30 cellular contexts compared by ENCODE assay signal in genomic region chr6:116676021-116676420, GRCh38.
"Had no signal": no experiment of that assay in that cellular context is flagged by ENCODE, and none has a peak within 500 bp of the region (broad histone marks: within the 10 kb centered on the region; RNA-seq: fewer than 3 reads in every experiment).

No MANE protein-coding gene starts in this region.

- DNase-seq: activated B cell treated with CpG ODN at 0.5 μM for 24 hours; activated CD4-positive, alpha-beta memory T cell treated with anti-CD3 and anti-CD28 coated beads for 36 hours; activated CD4-positive, alpha-beta T cell treated with anti-CD3 and anti-CD28 coated beads for 4 hours; activated CD4-positive, alpha-beta T cell treated with anti-CD3 and anti-CD28 coated beads, Interleukin-2, amount 10 ng/mL, durations not matched to agents 24 days and 14 days; activated CD4-positive, alpha-beta T cell treated with anti-CD3 and anti-CD28 coated beads, Interleukin-2, amount 50 U/mL, for 1 hour; activated CD4-positive, alpha-beta T cell treated with anti-CD3 and anti-CD28 coated beads, Interleukin-2, amount 50 U/mL, for 4 hours; activated CD4-positive, CD25-positive, alpha-beta regulatory T cell treated with anti-CD3 and anti-CD28 coated beads, Interleukin-2, amount 50 U/mL, for 72 hours; activated CD8-positive, alpha-beta memory T cell treated with anti-CD3 and anti-CD28 coated beads, Interleukin-2, amount 50 U/mL, for 4 hours; activated CD8-positive, alpha-beta T cell treated with anti-CD3 and anti-CD28 coated beads for 36 hours; activated effector memory CD4-positive, alpha-beta T cell treated with anti-CD3 and anti-CD28 coated beads, Interleukin-2, amount 50 U/mL, for 16 hours; activated gamma-delta T cell treated with Interleukin-2 at 50 U/mL for 16 hours; activated naive CD4-positive, alpha-beta T cell; activated naive CD4-positive, alpha-beta T cell treated with anti-CD3 and anti-CD28 coated beads for 36 hours; activated naive CD4-positive, alpha-beta T cell treated with anti-CD3 and anti-CD28 coated beads, Interleukin-2, amount 50 U/mL, for 16 hours; activated naive CD8-positive, alpha-beta T cell treated with anti-CD3 and anti-CD28 coated beads for 36 hours; activated T-cell treated with anti-CD3 and anti-CD28 coated beads for 4 hours; activated T-cell treated with anti-CD3 and anti-CD28 coated beads, Interleukin-2, amount 50 U/mL, for 1 hour; activated T-cell treated with anti-CD3 and anti-CD28 coated beads, Interleukin-2, amount 50 U/mL, for 4 hours; activated T-cell treated with anti-CD3 and anti-CD28 coated beads, Interleukin-2, amount 50 U/mL, for 72 hours; adrenal gland; amniotic stem cell; aorta; central memory CD4-positive, alpha-beta T cell; T-helper 1 cell; T-helper 2 cell; T-helper 9 cell had no signal

- H3K4me1 ChIP-seq: adrenal gland, breast epithelium had no signal

- H3K27ac ChIP-seq: adrenal gland, breast epithelium, VCaP had no signal

- H3K27me3 ChIP-seq: adrenal gland, breast epithelium had no signal

- ATAC-seq: activated CD8-positive, alpha-beta T cell treated with anti-CD3 and anti-CD28 coated beads for 36 hours; activated naive CD4-positive, alpha-beta T cell treated with anti-CD3 and anti-CD28 coated beads, Interleukin-2, amount 50 U/mL, for 72 hours; activated T-cell treated with anti-CD3 and anti-CD28 coated beads, Interleukin-2, amount 50 U/mL, for 4 hours; activated T-cell treated with anti-CD3 and anti-CD28 coated beads, Interleukin-2, amount 50 U/mL, for 72 hours; activated T-helper 17 cell treated with anti-CD3 and anti-CD28 coated beads, Interleukin-2, amount 50 U/mL, for 72 hours had no signal

- H3K4me3 ChIP-seq: adrenal gland, breast epithelium had no signal

- H3K36me3 ChIP-seq: adrenal gland, breast epithelium had no signal

- H3K9me3 ChIP-seq: adrenal gland, breast epithelium had no signal
